17 cellular contexts compared by ENCODE assay signal in genomic region chr1:92601044-92601443, GRCh38.
DNase-seq lines count a peak whose midpoint lies in the region; FAIRE-seq and TF ChIP-seq lines count a peak whose summit lies in the region.
"Had no signal": no experiment of that assay in that cellular context is flagged by ENCODE, and none has a peak within 500 bp of the region (broad histone marks: within the 10 kb centered on the region; RNA-seq: fewer than 3 reads in every experiment).

No MANE protein-coding gene starts in this region.

- TF ChIP-seq CTCF in AG10803 (conservative IDR thresholded peaks at IDR 0.05; ENCODE audit: low read length) (no peak), fibroblast of mammary gland (conservative IDR thresholded peaks at IDR 0.05; ENCODE audit: control insufficient read depth, insufficient read depth, low read depth, low read length) (no peak), GM10266 (IDR thresholded peaks at IDR 0.05; ENCODE audit: control insufficient read depth, insufficient read depth, low read depth, missing control alignments) (no peak)

- no peak for DNase-seq in T-helper 2 cell treated with Interferon-gamma antibody and Interleukin-4, amounts not matched to agents 5 μg/mL and 100 μg/mL, for 36 hours (ENCODE audit: low spot score)
- DNase-seq in T-helper 2 cell (no peak), AG10803 (ENCODE audit: low read depth) (peak; percentile 4), adipocyte (ENCODE audit: low read depth) (peak; percentile 9), fibroblast of mammary gland (ENCODE audit: low read depth) (peak; percentile 31), GM10266 (ENCODE audit: extremely low spot score) (no peak), GM12892 (ENCODE audit: insufficient read length) (no peak)
- DNase-seq: CD4-positive, alpha-beta memory T cell; DMS153; DMS79; GF-D8; GM23248 had no signal

- no peaks in the 10 kb centered on the region for H3K9me3 ChIP-seq in adipocyte (ENCODE audit: control insufficient read depth, low read length)
- H3K9me3 ChIP-seq: A549, BLaER1, HAP-1 had no signal

- no peaks in the 10 kb centered on the region for H3K27me3 ChIP-seq in adipocyte (replicated peaks; ENCODE audit: control insufficient read depth, insufficient read depth, low read length)
- H3K27me3 ChIP-seq: BLaER1 had no signal

- no peak overlapping the region for H3K9ac ChIP-seq in adipocyte (ENCODE audit: low read length)
- H3K9ac ChIP-seq: BLaER1, GM23248 had no signal

- H3K4me3 ChIP-seq in AG10803 (ENCODE audit: low read length) (no peak overlapping the region), adipocyte (ENCODE audit: low read length) (no peak overlapping the region), fibroblast of mammary gland (ENCODE audit: control insufficient read depth, low read depth, low read length) (no peak overlapping the region)
- H3K4me3 ChIP-seq: A549, BLaER1, GM23248, HAP-1 had no signal

- H3K4me1 ChIP-seq in adipocyte (ENCODE audit: control insufficient read depth, insufficient read depth, low read length): no peaks in the 10 kb centered on the region
- H3K4me1 ChIP-seq: A549, BLaER1, HAP-1 had no signal

- H3K27me3 Mint-ChIP-seq in T-helper 2 cell treated with Interferon-gamma antibody and Interleukin-4, amounts not matched to agents 5 μg/mL and 100 μg/mL, for 36 hours (ENCODE audit: low read depth): no peaks in the 10 kb centered on the region
- H3K27me3 Mint-ChIP-seq: CD4-positive, alpha-beta memory T cell had no signal

- peak overlapping the region; percentile 2 for H3K27ac Mint-ChIP-seq in T-helper 2 cell treated with Interferon-gamma antibody and Interleukin-4, amounts not matched to agents 5 μg/mL and 100 μg/mL, for 36 hours
- H3K27ac Mint-ChIP-seq: CD4-positive, alpha-beta memory T cell had no signal

- H3K36me3 ChIP-seq in adipocyte (ENCODE audit: control insufficient read depth, insufficient read depth, low read length, severe bottlenecking): peaks cover 17% of the 10 kb centered on the region
- H3K36me3 ChIP-seq: BLaER1, HAP-1 had no signal

- TF ChIP-seq POLR2A in GM12892 (IDR thresholded peaks at IDR 0.05; ENCODE audit: low read depth, low read length): no peak

- no peak overlapping the region for H3K4me3 Mint-ChIP-seq in T-helper 2 cell treated with Interferon-gamma antibody and Interleukin-4, amounts not matched to agents 5 μg/mL and 100 μg/mL, for 36 hours
- H3K4me3 Mint-ChIP-seq: CD14-positive monocyte; CD4-positive, alpha-beta memory T cell had no signal

- no peak for FAIRE-seq in GM12892 (lab: Jason Lieb, UNC)
- FAIRE-seq: A549, GM18507 had no signal

- no peaks in the 10 kb centered on the region for H3K9me3 Mint-ChIP-seq in T-helper 2 cell treated with Interferon-gamma antibody and Interleukin-4, amounts not matched to agents 5 μg/mL and 100 μg/mL, for 36 hours
- H3K9me3 Mint-ChIP-seq: CD14-positive monocyte; CD4-positive, alpha-beta memory T cell had no signal

- H3K4me1 Mint-ChIP-seq in T-helper 2 cell treated with Interferon-gamma antibody and Interleukin-4, amounts not matched to agents 5 μg/mL and 100 μg/mL, for 36 hours (ENCODE audit: low read depth): peaks cover 32% of the 10 kb centered on the region
- H3K4me1 Mint-ChIP-seq: CD14-positive monocyte had no signal

- no peaks in the 10 kb centered on the region for H3K36me3 Mint-ChIP-seq in T-helper 2 cell treated with Interferon-gamma antibody and Interleukin-4, amounts not matched to agents 5 μg/mL and 100 μg/mL, for 36 hours (ENCODE audit: low read depth)
- H3K36me3 Mint-ChIP-seq: CD4-positive, alpha-beta memory T cell had no signal

Comparison
In these comparisons a context has a peak if more than half of its experiments do, and no peak if none do; other contexts are left out.
1. DNase-seq: peak in AG10803 (single experiment), adipocyte (single experiment) and fibroblast of mammary gland (single experiment); none in T-helper 2 cell treated with Interferon-gamma antibody and Interleukin-4, amounts not matched to agents 5 μg/mL and 100 μg/mL, for 36 hours (single experiment), T-helper 2 cell (0 of 5), GM10266 (single experiment) and GM12892 (single experiment).